Comparison of ENCODE assay signal across 16 cellular contexts in the genomic region with DNA sequence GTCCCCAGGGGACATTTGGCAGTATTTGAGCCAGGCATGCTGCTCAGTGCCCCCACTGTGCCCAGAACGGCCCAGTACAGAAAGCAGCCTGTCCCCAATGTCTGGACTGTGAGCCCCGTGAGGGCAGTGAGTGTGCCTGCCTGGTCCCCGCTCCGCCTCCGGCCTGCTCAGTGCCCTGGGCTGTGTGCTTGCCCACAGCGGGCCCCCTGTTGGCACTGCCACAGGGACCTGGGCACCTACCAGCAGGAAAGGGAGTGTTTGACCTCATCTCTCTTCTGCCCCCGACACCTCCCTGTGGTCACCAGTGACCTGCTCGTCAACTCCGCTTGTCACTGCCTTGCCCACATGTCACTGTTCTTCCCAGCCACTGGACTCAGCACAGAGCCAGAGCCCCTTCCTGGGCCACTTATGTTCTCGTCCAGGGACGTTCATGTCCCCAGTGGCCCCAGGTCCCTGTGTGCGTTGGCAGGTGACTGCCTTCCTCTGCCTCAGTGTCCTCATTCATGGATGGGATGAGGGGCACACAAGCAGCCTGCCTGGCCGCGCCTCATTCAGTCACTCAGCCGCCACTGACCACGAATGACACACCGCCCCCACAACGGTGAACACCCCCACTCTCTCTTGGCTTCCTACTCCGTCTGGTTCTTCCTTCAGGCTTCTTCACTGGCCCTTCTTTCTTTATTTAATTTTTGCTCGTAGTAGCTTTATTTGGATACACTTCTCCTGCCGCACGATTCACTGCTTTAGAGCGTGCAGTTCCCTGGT. TPM values are rescaled to one million over a fixed set of nuclear protein-coding genes. Genes with fewer than 3 reads are reported as not detected.
A peak's percentile ranks its signal among the peaks of the same experiment; 100 is the strongest.
DNase-seq lines count a peak whose midpoint lies in the region; ATAC-seq, FAIRE-seq and TF ChIP-seq lines count a peak whose summit lies in the region.
"Had no signal": no experiment of that assay in that cellular context is flagged by ENCODE, and none has a peak within 500 bp of the region (broad histone marks: within the 10 kb centered on the region; RNA-seq: fewer than 3 reads in every experiment).

No MANE protein-coding gene starts in this region.

- in situ Hi-C loops in HepG2 (cut with HindIII; ENCODE audit: extremely low pct_ligation_motif_present, low pct_unique_long_range_greater_than_20kb), result no loop called here

- DNase-seq in activated naive CD4-positive, alpha-beta T cell treated with anti-CD3 and anti-CD28 coated beads, Interleukin-2, amount 10 ng/mL, durations not matched to agents 7 days and 5 days, result no peak
- DNase-seq in activated naive CD4-positive, alpha-beta T cell (lab: John Stamatoyannopoulos, UW), result no peak
- peak; percentile 37 to 44 for DNase-seq in activated T-cell treated with anti-CD3 and anti-CD28 coated beads, Interleukin-2, amount 50 U/mL, for 48 hours
- no peak for DNase-seq in HepG2 (ENCODE audit: low spot score)
- no peak for DNase-seq in upper lobe of right lung
- no peak for DNase-seq in COLO668 (lab: John Stamatoyannopoulos, UW; ENCODE audit: unreplicated experiment)
- DNase-seq: activated CD4-positive, CD25-positive, alpha-beta regulatory T cell treated with anti-CD3 and anti-CD28 coated beads, Interleukin-2, amount 50 U/mL, for 72 hours; central memory CD4-positive, alpha-beta T cell; lower lobe of right lung; NCI-H1694; stimulated activated naive CD4-positive, alpha-beta T cell had no signal

- intact Hi-C loops in HepG2 (cut with micrococcal nuclease; ENCODE audit: unreplicated experiment) (loop anchor here (5.0 kb wide), 1 partner anchor 63 kb away; a partner anchor contains a TSS), upper lobe of right lung (cut with DNase I) (no loop called here)

- H3K36me3 ChIP-seq in HepG2 (replicated peaks in 1 of 2; ENCODE audit: control insufficient read depth in 1 of 2, insufficient read depth in 2 of 2, low read length in 2 of 2) (peaks cover 5 to 20% of the 10 kb centered on the region in 2 experiments; a peak in 4 of 5 replicates), stomach smooth muscle (ENCODE audit: control insufficient read depth in 2 of 2, insufficient read depth in 2 of 2, low read length in 2 of 2) (no peaks in the 10 kb centered on the region), upper lobe of right lung (no peaks in the 10 kb centered on the region)

- 98% methylated on average over 17 of the region's 23 CpGs for WGBS in HepG2 (ENCODE audit: low lambda C conversion rate)

- CTCF ChIA-PET in activated naive CD4-positive, alpha-beta T cell treated with anti-CD3 and anti-CD28 coated beads, Interleukin-2, amount 10 ng/mL, durations not matched to agents 7 days and 5 days (lab: Charles Lee), result no interaction called here
- CTCF ChIA-PET in HepG2 (lab: Yijun Ruan, JAX; ENCODE audit: low intra/inter-chr PET ratio, low total read pairs), result no interaction called here

- peak overlapping the region; percentile 74 for H3K27ac Mint-ChIP-seq in activated naive CD4-positive, alpha-beta T cell treated with anti-CD3 and anti-CD28 coated beads, Interleukin-2, amount 10 ng/mL, durations not matched to agents 7 days and 5 days

- H3K36me3 Mint-ChIP-seq in activated naive CD4-positive, alpha-beta T cell treated with anti-CD3 and anti-CD28 coated beads, Interleukin-2, amount 10 ng/mL, durations not matched to agents 7 days and 5 days, result peaks cover 36% of the 10 kb centered on the region

- no peak overlapping the region for H3K27ac ChIP-seq in HepG2 (ENCODE audit: extremely low read length, insufficient read depth, low read length)
- peak overlapping the region; percentile 18 for H3K27ac ChIP-seq in stomach smooth muscle (ENCODE audit: low read length)
- no peak overlapping the region for H3K27ac ChIP-seq in upper lobe of right lung
- H3K27ac ChIP-seq: lower lobe of right lung had no signal

- POLR2A ChIA-PET in HepG2 (lab: Yijun Ruan, JAX), result no interaction called here

- H3K4me3 ChIP-seq in HepG2 (replicated peaks in 1 of 3; ENCODE audit: insufficient read depth in 1 of 3, low read depth in 2 of 3, low read length in 3 of 3), result no peak overlapping the region
- no peak overlapping the region for H3K4me3 ChIP-seq in stomach smooth muscle (ENCODE audit: low read length in 2 of 2)
- H3K4me3 ChIP-seq in upper lobe of right lung, result no peak overlapping the region
- H3K4me3 ChIP-seq: HAP-1, lower lobe of right lung, skin epidermis had no signal

- no TSS peak for BruUV-seq in HepG2 (replicated peaks; lab: Mats Ljungman, UMichigan)

- H3K9me3 ChIP-seq in HepG2 (ENCODE audit: low read length), result no peaks in the 10 kb centered on the region
- no peaks in the 10 kb centered on the region for H3K9me3 ChIP-seq in stomach smooth muscle (ENCODE audit: control insufficient read depth in 2 of 2, low read length in 2 of 2)
- no peaks in the 10 kb centered on the region for H3K9me3 ChIP-seq in upper lobe of right lung
- H3K9me3 ChIP-seq: HAP-1, lower lobe of right lung had no signal

- peaks cover 61% of the 10 kb centered on the region for H3K79me2 ChIP-seq in HepG2 (ENCODE audit: insufficient read depth, low read length)

- TF ChIP-seq RAD21 in HepG2 (CRISPR knock-in tag; IDR thresholded peaks at IDR 0.05), result no peak

- no peaks in the 10 kb centered on the region for H3K27me3 ChIP-seq in HepG2 (ENCODE audit: control insufficient read depth in 1 of 2, insufficient read depth in 2 of 2, low read length in 2 of 2)
- no peaks in the 10 kb centered on the region for H3K27me3 ChIP-seq in stomach smooth muscle (ENCODE audit: control insufficient read depth in 1 of 2, insufficient read depth in 2 of 2, low read length in 2 of 2)
- no peaks in the 10 kb centered on the region for H3K27me3 ChIP-seq in upper lobe of right lung

- TF ChIP-seq POLR2A in HepG2 (IDR thresholded peaks at IDR 0.05; ENCODE audit: insufficient read depth in 1 of 2, low read depth in 2 of 2, low read length in 2 of 2), result no peak

- H3K4me3 Mint-ChIP-seq in activated naive CD4-positive, alpha-beta T cell treated with anti-CD3 and anti-CD28 coated beads, Interleukin-2, amount 10 ng/mL, durations not matched to agents 7 days and 5 days, result peak overlapping the region; percentile 49

- peaks cover 45% of the 10 kb centered on the region for H3K4me1 Mint-ChIP-seq in activated naive CD4-positive, alpha-beta T cell treated with anti-CD3 and anti-CD28 coated beads, Interleukin-2, amount 10 ng/mL, durations not matched to agents 7 days and 5 days

- H2AFZ ChIP-seq in HepG2 (ENCODE audit: low read length), result no peak overlapping the region

- H3K9me3 Mint-ChIP-seq in activated naive CD4-positive, alpha-beta T cell treated with anti-CD3 and anti-CD28 coated beads, Interleukin-2, amount 10 ng/mL, durations not matched to agents 7 days and 5 days, result no peaks in the 10 kb centered on the region

- no peak for ATAC-seq in HepG2
- ATAC-seq in upper lobe of right lung, result no peak
- no peak for ATAC-seq in GM19035 (IDR thresholded peaks at IDR 0.05; ENCODE audit: unreplicated experiment)
- ATAC-seq: lower lobe of right lung, Panc1 had no signal

- peaks cover 16% of the 10 kb centered on the region; the same call in 1 of the 2 replicates for H4K20me1 ChIP-seq in HepG2 (ENCODE audit: insufficient read depth, low read length)

- H3K4me1 ChIP-seq in HepG2 (ENCODE audit: insufficient read depth, low read length) (peaks cover 28% of the 10 kb centered on the region), stomach smooth muscle (ENCODE audit: control insufficient read depth, insufficient read depth, low read length) (peaks cover 27% of the 10 kb centered on the region), upper lobe of right lung (peaks cover 13% of the 10 kb centered on the region)
- H3K4me1 ChIP-seq: HAP-1 had no signal

- no peak for TF ChIP-seq EP300 in HepG2 (IDR thresholded peaks at IDR 0.05; ENCODE audit: low read depth in 2 of 2, low read length in 2 of 2)
- no peak for TF ChIP-seq EP300 in HepG2 (CRISPR knock-in tag; IDR thresholded peaks at IDR 0.05; ENCODE audit: borderline replicate concordance)

- FAIRE-seq in HepG2 (lab: Jason Lieb, UNC), result no peak

- no peaks in the 10 kb centered on the region for H3K27me3 Mint-ChIP-seq in activated naive CD4-positive, alpha-beta T cell treated with anti-CD3 and anti-CD28 coated beads, Interleukin-2, amount 10 ng/mL, durations not matched to agents 7 days and 5 days

- H3K4me2 ChIP-seq in HepG2 (ENCODE audit: low read depth, low read length), result no peak overlapping the region

- TF ChIP-seq CTCF in HepG2 (CRISPR knock-in tag; IDR thresholded peaks at IDR 0.05), result no peak
- no peak for TF ChIP-seq CTCF in upper lobe of right lung (IDR thresholded peaks at IDR 0.05)

- no peak overlapping the region for H3K9ac ChIP-seq in HepG2 (ENCODE audit: insufficient read depth, low read depth, low read length)
- H3K9ac ChIP-seq in stomach smooth muscle (ENCODE audit: low read length in 2 of 2), result no peak overlapping the region

RNA-seq across cellular contexts. Expression of a gene that starts 2.8 kb away (rescaled TPM):
- total RNA-seq in HepG2 (2016; rRNA removed; fragmentation: Illumina TruSeq; extraction: Trizol) (18.3 and 29.0 TPM in 2 replicates), upper lobe of right lung (30.8 TPM)
- 7.3 and 8.3 TPM in 2 replicates for total RNA-seq in HepG2 (2016; cell fraction: cytosol; rRNA removed; fragmentation: Illumina TruSeq; extraction: Trizol; ENCODE audit: low read depth)
- 14.2 and 28.7 TPM in 2 replicates for total RNA-seq in HepG2 (2016; cell fraction: insoluble cytoplasmic fraction; rRNA removed; fragmentation: Illumina TruSeq; extraction: Trizol)
- total RNA-seq in HepG2 (2016; cell fraction: membrane; rRNA removed; fragmentation: Illumina TruSeq; extraction: Trizol), result 11.9 and 12.1 TPM in 2 replicates
- total RNA-seq in HepG2 (2016; cell fraction: nucleus; rRNA removed; fragmentation: Illumina TruSeq; extraction: Trizol), result 13.9 and 16.7 TPM in 2 replicates
- 30.8 and 39.2 TPM in 2 replicates for polyA plus RNA-seq in HepG2 (2011; rRNA removed)
- polyA plus RNA-seq in HepG2 (2011; cell fraction: cytosol; rRNA removed), result 14.2 and 18.0 TPM in 2 replicates
- 95.9 and 102 TPM in 2 replicates for polyA plus RNA-seq in HepG2 (2011; cell fraction: nucleus; rRNA removed)
- 24.3 and 37.8 TPM in 2 replicates for polyA plus RNA-seq in HepG2 (2012)
- 1.6 and 2.9 TPM in 2 replicates for polyA plus RNA-seq in HepG2 (2016; cell fraction: cytosol; fragmentation: Illumina TruSeq; extraction: Trizol; ENCODE audit: low read depth)
- polyA plus RNA-seq in HepG2 (2016; cell fraction: insoluble cytoplasmic fraction; fragmentation: Illumina TruSeq; extraction: Trizol; ENCODE audit: low read depth), result 17.3 and 26.9 TPM in 2 replicates
- 6.0 and 6.7 TPM in 2 replicates for polyA plus RNA-seq in HepG2 (2016; cell fraction: membrane; fragmentation: Illumina TruSeq; extraction: Trizol; ENCODE audit: low read depth)
- 52.3 and 54.5 TPM in 2 replicates for polyA plus RNA-seq in HepG2 (2016; cell fraction: nucleus; fragmentation: Illumina TruSeq; extraction: Trizol; ENCODE audit: insufficient read depth, low read depth)
- polyA minus RNA-seq in HepG2 (2011; rRNA and poly(A)+ RNA removed; ENCODE audit: low replicate concordance), result 18.4 and 43.6 TPM in 2 replicates
- polyA minus RNA-seq in HepG2 (2011; cell fraction: cytosol; rRNA and poly(A)+ RNA removed), result 15.1 and 16.5 TPM in 2 replicates
- polyA minus RNA-seq in HepG2 (2011; cell fraction: nucleus; rRNA and poly(A)+ RNA removed), result 17.9 and 24.6 TPM in 2 replicates

RNA-seq across cellular contexts. Expression of a gene that starts 8.5 kb away (rescaled TPM):
- total RNA-seq in HepG2 (2016; rRNA removed; fragmentation: Illumina TruSeq; extraction: Trizol), result 10.3 and 13.7 TPM in 2 replicates
- total RNA-seq in HepG2 (2016; cell fraction: cytosol; rRNA removed; fragmentation: Illumina TruSeq; extraction: Trizol; ENCODE audit: low read depth), result 2.2 TPM in 2 replicates
- 10.1 and 13.2 TPM in 2 replicates for total RNA-seq in HepG2 (2016; cell fraction: insoluble cytoplasmic fraction; rRNA removed; fragmentation: Illumina TruSeq; extraction: Trizol)
- total RNA-seq in HepG2 (2016; cell fraction: membrane; rRNA removed; fragmentation: Illumina TruSeq; extraction: Trizol), result 5.2 and 7.2 TPM in 2 replicates
- total RNA-seq in HepG2 (2016; cell fraction: nucleus; rRNA removed; fragmentation: Illumina TruSeq; extraction: Trizol), result 5.0 and 6.8 TPM in 2 replicates
- polyA plus RNA-seq in HepG2 (2011; rRNA removed), result 3.5 and 4.8 TPM in 2 replicates
- polyA plus RNA-seq in HepG2 (2011; cell fraction: cytosol; rRNA removed), result 4.6 and 9.1 TPM in 2 replicates
- 7.4 and 8.4 TPM in 2 replicates for polyA plus RNA-seq in HepG2 (2011; cell fraction: nucleus; rRNA removed)
- polyA plus RNA-seq in HepG2 (2012), result 4.7 and 7.0 TPM in 2 replicates
- 1.5 and 2.2 TPM in 2 replicates for polyA plus RNA-seq in HepG2 (2016; cell fraction: cytosol; fragmentation: Illumina TruSeq; extraction: Trizol; ENCODE audit: low read depth)
- polyA plus RNA-seq in HepG2 (2016; cell fraction: insoluble cytoplasmic fraction; fragmentation: Illumina TruSeq; extraction: Trizol; ENCODE audit: low read depth), result 12.2 and 13.2 TPM in 2 replicates
- polyA plus RNA-seq in HepG2 (2016; cell fraction: membrane; fragmentation: Illumina TruSeq; extraction: Trizol; ENCODE audit: low read depth), result 3.7 and 4.3 TPM in 2 replicates
- polyA plus RNA-seq in HepG2 (2016; cell fraction: nucleus; fragmentation: Illumina TruSeq; extraction: Trizol; ENCODE audit: insufficient read depth, low read depth), result 10.0 and 11.0 TPM in 2 replicates
- 5.5 and 8.1 TPM in 2 replicates for polyA minus RNA-seq in HepG2 (2011; rRNA and poly(A)+ RNA removed; ENCODE audit: low replicate concordance)
- 4.5 and 6.8 TPM in 2 replicates for polyA minus RNA-seq in HepG2 (2011; cell fraction: cytosol; rRNA and poly(A)+ RNA removed)
- 3.5 and 5.0 TPM in 2 replicates for polyA minus RNA-seq in HepG2 (2011; cell fraction: nucleus; rRNA and poly(A)+ RNA removed)
- total RNA-seq in upper lobe of right lung, result 12.2 TPM

RNA-seq across cellular contexts. Expression of a gene that starts 25.7 kb away (rescaled TPM):
- total RNA-seq in HepG2 (2016; rRNA removed; fragmentation: Illumina TruSeq; extraction: Trizol), result not detected in 2 replicates
- not detected in 2 replicates for total RNA-seq in HepG2 (2016; cell fraction: cytosol; rRNA removed; fragmentation: Illumina TruSeq; extraction: Trizol; ENCODE audit: low read depth)
- total RNA-seq in HepG2 (2016; cell fraction: insoluble cytoplasmic fraction; rRNA removed; fragmentation: Illumina TruSeq; extraction: Trizol), result not detected in 2 replicates
- not detected in 2 replicates for total RNA-seq in HepG2 (2016; cell fraction: membrane; rRNA removed; fragmentation: Illumina TruSeq; extraction: Trizol)
- total RNA-seq in HepG2 (2016; cell fraction: nucleus; rRNA removed; fragmentation: Illumina TruSeq; extraction: Trizol), result not detected in 2 replicates
- polyA plus RNA-seq in HepG2 (2011; rRNA removed), result not detected in 2 replicates
- not detected in 2 replicates for polyA plus RNA-seq in HepG2 (2011; cell fraction: cytosol; rRNA removed)
- not detected in 2 replicates for polyA plus RNA-seq in HepG2 (2011; cell fraction: nucleus; rRNA removed)
- polyA plus RNA-seq in HepG2 (2012), result not detected in 2 replicates
- not detected in 2 replicates for polyA plus RNA-seq in HepG2 (2016; cell fraction: cytosol; fragmentation: Illumina TruSeq; extraction: Trizol; ENCODE audit: low read depth)
- not detected in 2 replicates for polyA plus RNA-seq in HepG2 (2016; cell fraction: insoluble cytoplasmic fraction; fragmentation: Illumina TruSeq; extraction: Trizol; ENCODE audit: low read depth)
- polyA plus RNA-seq in HepG2 (2016; cell fraction: membrane; fragmentation: Illumina TruSeq; extraction: Trizol; ENCODE audit: low read depth), result not detected in 2 replicates
- not detected in 2 replicates for polyA plus RNA-seq in HepG2 (2016; cell fraction: nucleus; fragmentation: Illumina TruSeq; extraction: Trizol; ENCODE audit: insufficient read depth, low read depth)
- not detected in 2 replicates for polyA minus RNA-seq in HepG2 (2011; rRNA and poly(A)+ RNA removed; ENCODE audit: low replicate concordance)
- polyA minus RNA-seq in HepG2 (2011; cell fraction: cytosol; rRNA and poly(A)+ RNA removed), result not detected in 2 replicates
- polyA minus RNA-seq in HepG2 (2011; cell fraction: nucleus; rRNA and poly(A)+ RNA removed), result not detected in 2 replicates
- not detected for total RNA-seq in upper lobe of right lung
- total RNA-seq: lower lobe of right lung had no signal

RNA-seq across cellular contexts. Expression of a gene that starts 28.6 kb away (rescaled TPM):
- 47.4 and 70.6 TPM in 2 replicates for total RNA-seq in HepG2 (2016; rRNA removed; fragmentation: Illumina TruSeq; extraction: Trizol)
- 29.6 and 43.2 TPM in 2 replicates for total RNA-seq in HepG2 (2016; cell fraction: cytosol; rRNA removed; fragmentation: Illumina TruSeq; extraction: Trizol; ENCODE audit: low read depth)
- 47.9 and 76.1 TPM in 2 replicates for total RNA-seq in HepG2 (2016; cell fraction: insoluble cytoplasmic fraction; rRNA removed; fragmentation: Illumina TruSeq; extraction: Trizol)
- 38.7 and 54.4 TPM in 2 replicates for total RNA-seq in HepG2 (2016; cell fraction: membrane; rRNA removed; fragmentation: Illumina TruSeq; extraction: Trizol)
- total RNA-seq in HepG2 (2016; cell fraction: nucleus; rRNA removed; fragmentation: Illumina TruSeq; extraction: Trizol), result 42.5 and 49.4 TPM in 2 replicates
- polyA plus RNA-seq in HepG2 (2011; rRNA removed), result 9.0 and 11.2 TPM in 2 replicates
- polyA plus RNA-seq in HepG2 (2011; cell fraction: cytosol; rRNA removed), result 9.6 and 9.7 TPM in 2 replicates
- 3.7 and 4.5 TPM in 2 replicates for polyA plus RNA-seq in HepG2 (2011; cell fraction: nucleus; rRNA removed)
- 11.7 and 27.5 TPM in 2 replicates for polyA plus RNA-seq in HepG2 (2012)
- 59.2 and 77.1 TPM in 2 replicates for polyA plus RNA-seq in HepG2 (2016; cell fraction: cytosol; fragmentation: Illumina TruSeq; extraction: Trizol; ENCODE audit: low read depth)
- polyA plus RNA-seq in HepG2 (2016; cell fraction: insoluble cytoplasmic fraction; fragmentation: Illumina TruSeq; extraction: Trizol; ENCODE audit: low read depth), result 77.8 and 93.1 TPM in 2 replicates
- polyA plus RNA-seq in HepG2 (2016; cell fraction: membrane; fragmentation: Illumina TruSeq; extraction: Trizol; ENCODE audit: low read depth), result 72.5 and 86.0 TPM in 2 replicates
- 132 and 146 TPM in 2 replicates for polyA plus RNA-seq in HepG2 (2016; cell fraction: nucleus; fragmentation: Illumina TruSeq; extraction: Trizol; ENCODE audit: insufficient read depth, low read depth)
- 0.51 and 3.8 TPM in 2 replicates for polyA minus RNA-seq in HepG2 (2011; rRNA and poly(A)+ RNA removed; ENCODE audit: low replicate concordance)
- 3.0 and 6.0 TPM in 2 replicates for polyA minus RNA-seq in HepG2 (2011; cell fraction: cytosol; rRNA and poly(A)+ RNA removed)
- polyA minus RNA-seq in HepG2 (2011; cell fraction: nucleus; rRNA and poly(A)+ RNA removed), result 0.64 and 1.4 TPM in 2 replicates
- not detected for total RNA-seq in upper lobe of right lung
- total RNA-seq: lower lobe of right lung had no signal

RNA-seq across cellular contexts. Expression of a gene that starts 30.0 kb away (rescaled TPM):
- total RNA-seq in HepG2 (2016; rRNA removed; fragmentation: Illumina TruSeq; extraction: Trizol) (not detected in 2 replicates), upper lobe of right lung (3.2 TPM)
- total RNA-seq in HepG2 (2016; cell fraction: cytosol; rRNA removed; fragmentation: Illumina TruSeq; extraction: Trizol; ENCODE audit: low read depth), result not detected in 2 replicates
- total RNA-seq in HepG2 (2016; cell fraction: insoluble cytoplasmic fraction; rRNA removed; fragmentation: Illumina TruSeq; extraction: Trizol), result not detected in 2 replicates
- not detected in 2 replicates for total RNA-seq in HepG2 (2016; cell fraction: membrane; rRNA removed; fragmentation: Illumina TruSeq; extraction: Trizol)
- not detected in 2 replicates for total RNA-seq in HepG2 (2016; cell fraction: nucleus; rRNA removed; fragmentation: Illumina TruSeq; extraction: Trizol)
- polyA plus RNA-seq in HepG2 (2011; rRNA removed), result not detected in 2 replicates
- not detected in 2 replicates for polyA plus RNA-seq in HepG2 (2011; cell fraction: cytosol; rRNA removed)
- 0.32 TPM in 1 of 2 replicates, not detected in the other for polyA plus RNA-seq in HepG2 (2011; cell fraction: nucleus; rRNA removed)
- polyA plus RNA-seq in HepG2 (2012), result 0.24 and 0.35 TPM in 2 replicates
- polyA plus RNA-seq in HepG2 (2016; cell fraction: cytosol; fragmentation: Illumina TruSeq; extraction: Trizol; ENCODE audit: low read depth), result not detected in 2 replicates
- polyA plus RNA-seq in HepG2 (2016; cell fraction: insoluble cytoplasmic fraction; fragmentation: Illumina TruSeq; extraction: Trizol; ENCODE audit: low read depth), result not detected in 2 replicates
- not detected in 2 replicates for polyA plus RNA-seq in HepG2 (2016; cell fraction: membrane; fragmentation: Illumina TruSeq; extraction: Trizol; ENCODE audit: low read depth)
- polyA plus RNA-seq in HepG2 (2016; cell fraction: nucleus; fragmentation: Illumina TruSeq; extraction: Trizol; ENCODE audit: insufficient read depth, low read depth), result not detected in 2 replicates
- polyA minus RNA-seq in HepG2 (2011; rRNA and poly(A)+ RNA removed; ENCODE audit: low replicate concordance), result not detected in 2 replicates
- not detected in 2 replicates for polyA minus RNA-seq in HepG2 (2011; cell fraction: cytosol; rRNA and poly(A)+ RNA removed)
- polyA minus RNA-seq in HepG2 (2011; cell fraction: nucleus; rRNA and poly(A)+ RNA removed), result not detected in 2 replicates

Comparison
In these comparisons a context has a peak if more than half of its experiments do, and no peak if none do; other contexts are left out.
1. DNase-seq: peak in activated T-cell treated with anti-CD3 and anti-CD28 coated beads, Interleukin-2, amount 50 U/mL, for 48 hours (2 of 2); none in activated naive CD4-positive, alpha-beta T cell treated with anti-CD3 and anti-CD28 coated beads, Interleukin-2, amount 10 ng/mL, durations not matched to agents 7 days and 5 days (single experiment), activated naive CD4-positive, alpha-beta T cell (0 of 4), HepG2 (single experiment), upper lobe of right lung (single experiment) and COLO668 (single experiment).